Comparison of ENCODE assay signal across 31 cellular contexts in genomic region chr14:30420489-30420888, GRCh38.
"Had no signal": no experiment of that assay in that cellular context is flagged by ENCODE, and none has a peak within 500 bp of the region (broad histone marks: within the 10 kb centered on the region; RNA-seq: fewer than 3 reads in every experiment).

No MANE protein-coding gene starts in this region.

- H3K4me1 ChIP-seq: ascending aorta had no signal

- DNase-seq: activated B cell treated with CpG ODN at 0.5 μM for 24 hours; activated CD4-positive, alpha-beta memory T cell treated with anti-CD3 and anti-CD28 coated beads for 36 hours; activated CD4-positive, alpha-beta T cell treated with anti-CD3 and anti-CD28 coated beads for 4 hours; activated CD4-positive, alpha-beta T cell treated with anti-CD3 and anti-CD28 coated beads, Interleukin-2, amount 10 ng/mL, durations not matched to agents 24 days and 14 days; activated CD4-positive, alpha-beta T cell treated with anti-CD3 and anti-CD28 coated beads, Interleukin-2, amount 50 U/mL, for 1 hour; activated CD4-positive, alpha-beta T cell treated with anti-CD3 and anti-CD28 coated beads, Interleukin-2, amount 50 U/mL, for 4 hours; activated CD4-positive, CD25-positive, alpha-beta regulatory T cell treated with anti-CD3 and anti-CD28 coated beads, Interleukin-2, amount 50 U/mL, for 72 hours; activated CD8-positive, alpha-beta memory T cell treated with anti-CD3 and anti-CD28 coated beads, Interleukin-2, amount 50 U/mL, for 4 hours; activated CD8-positive, alpha-beta T cell treated with anti-CD3 and anti-CD28 coated beads for 36 hours; activated effector memory CD4-positive, alpha-beta T cell treated with anti-CD3 and anti-CD28 coated beads, Interleukin-2, amount 50 U/mL, for 16 hours; activated naive CD4-positive, alpha-beta T cell treated with anti-CD3 and anti-CD28 coated beads, Interleukin-2, amount 10 ng/mL, durations not matched to agents 7 days and 5 days; activated naive CD4-positive, alpha-beta T cell treated with Interleukin-2 at 50 U/mL for 16 hours; activated naive CD8-positive, alpha-beta T cell treated with anti-CD3 and anti-CD28 coated beads, Interleukin-2, amount 10 ng/mL, durations not matched to agents 7 days and 5 days; activated naive CD8-positive, alpha-beta T cell treated with anti-CD3 and anti-CD28 coated beads, Interleukin-2, amount 50 U/mL, for 24 hours; activated T-cell treated with anti-CD3 and anti-CD28 coated beads for 4 hours; activated T-cell treated with anti-CD3 and anti-CD28 coated beads, Interleukin-2, amount 50 U/mL, for 1 hour; activated T-cell treated with anti-CD3 and anti-CD28 coated beads, Interleukin-2, amount 50 U/mL, for 4 hours; activated T-cell treated with anti-CD3 and anti-CD28 coated beads, Interleukin-2, amount 50 U/mL, for 72 hours; amygdala; anterior cingulate cortex; caudate nucleus; SW 1271; T-helper 1 cell; T-helper 2 cell; T-helper 9 cell had no signal

- H3K4me3 ChIP-seq: ascending aorta, cardiac muscle cell had no signal

- H3K36me3 ChIP-seq: ascending aorta, cardiac muscle cell had no signal

- H3K9me3 ChIP-seq: ascending aorta had no signal

- H3K27me3 ChIP-seq: ascending aorta, cardiac muscle cell had no signal

- ATAC-seq: activated CD8-positive, alpha-beta T cell treated with anti-CD3 and anti-CD28 coated beads for 36 hours; activated naive CD8-positive, alpha-beta T cell treated with anti-CD3 and anti-CD28 coated beads, Interleukin-2, amount 50 U/mL, for 24 hours; activated T-cell treated with anti-CD3 and anti-CD28 coated beads, Interleukin-2, amount 50 U/mL, for 4 hours; activated T-cell treated with anti-CD3 and anti-CD28 coated beads, Interleukin-2, amount 50 U/mL, for 72 hours; activated T-helper 17 cell treated with anti-CD3 and anti-CD28 coated beads, Interleukin-2, amount 50 U/mL, for 72 hours had no signal

- FAIRE-seq: bronchial epithelial cell, TTC549 had no signal

- H3K27ac ChIP-seq: ascending aorta, cardiac muscle cell, VCaP had no signal
